ENCODE assay signal across 1 cellular context in the genomic region with DNA sequence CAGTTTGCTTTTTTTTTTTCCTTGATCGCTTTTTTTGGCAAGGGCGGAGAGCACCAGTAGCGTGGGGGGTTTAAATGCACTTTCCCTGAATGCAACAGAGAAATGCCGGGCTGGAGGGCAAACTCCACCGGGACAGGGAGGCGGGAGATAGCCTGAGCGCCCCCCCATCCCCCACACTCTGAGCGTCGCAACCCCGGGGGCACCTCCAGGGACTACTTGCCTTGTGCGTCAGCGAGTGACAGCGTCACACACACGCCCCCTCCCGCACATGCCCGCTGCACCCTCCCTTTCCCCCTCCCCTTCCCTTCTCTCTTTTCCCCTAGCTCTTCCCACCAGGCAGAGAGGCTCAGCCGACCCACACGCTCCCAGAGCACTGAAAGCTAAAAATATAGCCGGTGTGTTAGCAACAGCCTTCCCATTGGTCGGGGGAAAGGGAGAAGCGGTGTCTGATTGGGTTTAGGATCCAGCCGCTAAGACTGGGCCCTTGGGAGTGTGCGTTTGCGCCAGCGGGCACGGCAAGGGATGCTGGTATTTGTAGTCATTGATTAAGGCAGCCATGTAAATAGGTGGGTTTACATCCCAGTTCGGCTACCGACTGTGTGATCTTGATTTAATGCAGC.
TF ChIP-seq lines count a peak whose summit lies in the region.

No MANE protein-coding gene starts in this region.

TF ChIP-seq in K562, 482 proteins besides CTCF, POLR2A, EP300 and RAD21 (continued from another document and continues in another):
- TF ChIP-seq MYNN (IDR thresholded peaks at IDR 0.05), result peak; percentile 23; the same call in 1 of the 2 replicates
- TF ChIP-seq MYNN (CRISPR knock-in tag; IDR thresholded peaks at IDR 0.05), result no peak
- TF ChIP-seq, protein P1, sequence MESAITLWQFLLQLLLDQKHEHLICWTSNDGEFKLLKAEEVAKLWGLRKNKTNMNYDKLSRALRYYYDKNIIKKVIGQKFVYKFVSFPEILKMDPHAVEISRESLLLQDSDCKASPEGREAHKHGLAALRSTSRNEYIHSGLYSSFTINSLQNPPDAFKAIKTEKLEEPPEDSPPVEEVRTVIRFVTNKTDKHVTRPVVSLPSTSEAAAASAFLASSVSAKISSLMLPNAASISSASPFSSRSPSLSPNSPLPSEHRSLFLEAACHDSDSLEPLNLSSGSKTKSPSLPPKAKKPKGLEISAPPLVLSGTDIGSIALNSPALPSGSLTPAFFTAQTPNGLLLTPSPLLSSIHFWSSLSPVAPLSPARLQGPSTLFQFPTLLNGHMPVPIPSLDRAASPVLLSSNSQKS (CRISPR knock-in tag; IDR thresholded peaks at IDR 0.05), result no peak
- TF ChIP-seq RFX1 (IDR thresholded peaks at IDR 0.05), result peak; percentile 48; the same call in 1 of the 2 replicates
- peak; percentile 68 for TF ChIP-seq EGR1 (conservative IDR thresholded peaks at IDR 0.05)
- TF ChIP-seq, protein P2, sequence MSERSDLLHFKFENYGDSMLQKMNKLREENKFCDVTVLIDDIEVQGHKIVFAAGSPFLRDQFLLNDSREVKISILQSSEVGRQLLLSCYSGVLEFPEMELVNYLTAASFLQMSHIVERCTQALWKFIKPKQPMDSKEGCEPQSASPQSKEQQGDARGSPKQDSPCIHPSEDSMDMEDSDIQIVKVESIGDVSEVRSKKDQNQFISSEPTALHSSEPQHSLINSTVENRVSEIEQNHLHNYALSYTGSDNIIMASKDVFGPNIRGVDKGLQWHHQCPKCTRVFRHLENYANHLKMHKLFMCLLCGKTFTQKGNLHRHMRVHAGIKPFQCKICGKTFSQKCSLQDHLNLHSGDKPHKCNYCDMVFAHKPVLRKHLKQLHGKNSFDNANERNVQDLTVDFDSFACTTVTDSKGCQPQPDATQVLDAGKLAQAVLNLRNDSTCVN (CRISPR knock-in tag; IDR thresholded peaks at IDR 0.05), result no peak
- peak; percentile 90; the same call in 1 of the 2 replicates for TF ChIP-seq MEF2D (tag; conservative IDR thresholded peaks at IDR 0.05; ENCODE audit: low read depth)
- no peak for TF ChIP-seq EHMT2 (IDR thresholded peaks at IDR 0.05)
- no peak for TF ChIP-seq BRF1 (IDR thresholded peaks at IDR 0.05; ENCODE audit: borderline replicate concordance, extremely low read depth, insufficient read length)
- TF ChIP-seq NCOR1 (IDR thresholded peaks at IDR 0.05), result peak; percentile 26
- TF ChIP-seq, protein P3, sequence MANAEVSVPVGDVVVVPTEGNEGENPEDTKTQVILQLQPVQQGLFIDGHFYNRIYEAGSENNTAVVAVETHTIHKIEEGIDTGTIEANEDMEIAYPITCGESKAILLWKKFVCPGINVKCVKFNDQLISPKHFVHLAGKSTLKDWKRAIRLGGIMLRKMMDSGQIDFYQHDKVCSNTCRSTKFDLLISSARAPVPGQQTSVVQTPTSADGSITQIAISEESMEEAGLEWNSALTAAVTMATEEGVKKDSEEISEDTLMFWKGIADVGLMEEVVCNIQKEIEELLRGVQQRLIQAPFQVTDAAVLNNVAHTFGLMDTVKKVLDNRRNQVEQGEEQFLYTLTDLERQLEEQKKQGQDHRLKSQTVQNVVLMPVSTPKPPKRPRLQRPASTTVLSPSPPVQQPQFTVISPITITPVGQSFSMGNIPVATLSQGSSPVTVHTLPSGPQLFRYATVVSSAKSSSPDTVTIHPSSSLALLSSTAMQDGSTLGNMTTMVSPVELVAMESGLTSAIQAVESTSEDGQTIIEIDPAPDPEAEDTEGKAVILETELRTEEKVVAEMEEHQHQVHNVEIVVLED (CRISPR knock-in tag; IDR thresholded peaks at IDR 0.05), result no peak
- no peak for TF ChIP-seq ZFP30 (CRISPR knock-in tag; IDR thresholded peaks at IDR 0.05; ENCODE audit: borderline replicate concordance)
- TF ChIP-seq, protein P4, sequence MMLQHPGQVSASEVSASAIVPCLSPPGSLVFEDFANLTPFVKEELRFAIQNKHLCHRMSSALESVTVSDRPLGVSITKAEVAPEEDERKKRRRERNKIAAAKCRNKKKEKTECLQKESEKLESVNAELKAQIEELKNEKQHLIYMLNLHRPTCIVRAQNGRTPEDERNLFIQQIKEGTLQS (IDR thresholded peaks at IDR 0.05), result peak; percentile 34; the same call in 1 of the 2 replicates
- TF ChIP-seq, protein P4 (CRISPR knock-in tag; conservative IDR thresholded peaks at IDR 0.05), result no peak
- TF ChIP-seq TAF9B (IDR thresholded peaks at IDR 0.05; ENCODE audit: partially characterized antibody), result peak; percentile 68
- peak; percentile 55 for TF ChIP-seq CXXC5 (CRISPR knock-in tag; IDR thresholded peaks at IDR 0.05)
- TF ChIP-seq FOS (IDR thresholded peaks at IDR 0.05; ENCODE audit: extremely low read depth, insufficient read length), result peak; percentile 51
- peak; percentile 39 for TF ChIP-seq ARID1B (IDR thresholded peaks at IDR 0.05)
- TF ChIP-seq, protein P5, sequence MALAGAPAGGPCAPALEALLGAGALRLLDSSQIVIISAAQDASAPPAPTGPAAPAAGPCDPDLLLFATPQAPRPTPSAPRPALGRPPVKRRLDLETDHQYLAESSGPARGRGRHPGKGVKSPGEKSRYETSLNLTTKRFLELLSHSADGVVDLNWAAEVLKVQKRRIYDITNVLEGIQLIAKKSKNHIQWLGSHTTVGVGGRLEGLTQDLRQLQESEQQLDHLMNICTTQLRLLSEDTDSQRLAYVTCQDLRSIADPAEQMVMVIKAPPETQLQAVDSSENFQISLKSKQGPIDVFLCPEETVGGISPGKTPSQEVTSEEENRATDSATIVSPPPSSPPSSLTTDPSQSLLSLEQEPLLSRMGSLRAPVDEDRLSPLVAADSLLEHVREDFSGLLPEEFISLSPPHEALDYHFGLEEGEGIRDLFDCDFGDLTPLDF (CRISPR knock-in tag; IDR thresholded peaks at IDR 0.05), result no peak
- 0 out of 2 replicates have a peak, but pooled peaks have one; percentile 19 for TF ChIP-seq BCOR (IDR thresholded peaks at IDR 0.05)
- TF ChIP-seq, protein P6, sequence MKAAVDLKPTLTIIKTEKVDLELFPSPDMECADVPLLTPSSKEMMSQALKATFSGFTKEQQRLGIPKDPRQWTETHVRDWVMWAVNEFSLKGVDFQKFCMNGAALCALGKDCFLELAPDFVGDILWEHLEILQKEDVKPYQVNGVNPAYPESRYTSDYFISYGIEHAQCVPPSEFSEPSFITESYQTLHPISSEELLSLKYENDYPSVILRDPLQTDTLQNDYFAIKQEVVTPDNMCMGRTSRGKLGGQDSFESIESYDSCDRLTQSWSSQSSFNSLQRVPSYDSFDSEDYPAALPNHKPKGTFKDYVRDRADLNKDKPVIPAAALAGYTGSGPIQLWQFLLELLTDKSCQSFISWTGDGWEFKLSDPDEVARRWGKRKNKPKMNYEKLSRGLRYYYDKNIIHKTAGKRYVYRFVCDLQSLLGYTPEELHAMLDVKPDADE (conservative IDR thresholded peaks at IDR 0.05; ENCODE audit: control insufficient read depth, low read depth, low read length), result 0 out of 2 replicates have a peak, but pooled peaks have one; percentile 21
- TF ChIP-seq, protein P7, sequence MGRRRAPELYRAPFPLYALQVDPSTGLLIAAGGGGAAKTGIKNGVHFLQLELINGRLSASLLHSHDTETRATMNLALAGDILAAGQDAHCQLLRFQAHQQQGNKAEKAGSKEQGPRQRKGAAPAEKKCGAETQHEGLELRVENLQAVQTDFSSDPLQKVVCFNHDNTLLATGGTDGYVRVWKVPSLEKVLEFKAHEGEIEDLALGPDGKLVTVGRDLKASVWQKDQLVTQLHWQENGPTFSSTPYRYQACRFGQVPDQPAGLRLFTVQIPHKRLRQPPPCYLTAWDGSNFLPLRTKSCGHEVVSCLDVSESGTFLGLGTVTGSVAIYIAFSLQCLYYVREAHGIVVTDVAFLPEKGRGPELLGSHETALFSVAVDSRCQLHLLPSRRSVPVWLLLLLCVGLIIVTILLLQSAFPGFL (CRISPR knock-in tag; IDR thresholded peaks at IDR 0.05), result no peak
- TF ChIP-seq, protein P8, sequence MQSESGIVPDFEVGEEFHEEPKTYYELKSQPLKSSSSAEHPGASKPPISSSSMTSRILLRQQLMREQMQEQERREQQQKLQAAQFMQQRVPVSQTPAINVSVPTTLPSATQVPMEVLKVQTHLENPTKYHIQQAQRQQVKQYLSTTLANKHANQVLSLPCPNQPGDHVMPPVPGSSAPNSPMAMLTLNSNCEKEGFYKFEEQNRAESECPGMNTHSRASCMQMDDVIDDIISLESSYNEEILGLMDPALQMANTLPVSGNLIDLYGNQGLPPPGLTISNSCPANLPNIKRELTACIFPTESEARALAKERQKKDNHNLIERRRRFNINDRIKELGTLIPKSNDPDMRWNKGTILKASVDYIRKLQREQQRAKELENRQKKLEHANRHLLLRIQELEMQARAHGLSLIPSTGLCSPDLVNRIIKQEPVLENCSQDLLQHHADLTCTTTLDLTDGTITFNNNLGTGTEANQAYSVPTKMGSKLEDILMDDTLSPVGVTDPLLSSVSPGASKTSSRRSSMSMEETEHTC (IDR thresholded peaks at IDR 0.05), result no peak
- peak; percentile 40; the same call in 1 of the 2 replicates for TF ChIP-seq POLR2H (tag; IDR thresholded peaks at IDR 0.05; ENCODE audit: low read depth)
- TF ChIP-seq ZNF133 (CRISPR knock-in tag; IDR thresholded peaks at IDR 0.05), result no peak
- TF ChIP-seq NR2C1 (IDR thresholded peaks at IDR 0.05), result no peak
- no peak for TF ChIP-seq NR2C1 (tag; IDR thresholded peaks at IDR 0.05)
- TF ChIP-seq ZNF589 (CRISPR knock-in tag; IDR thresholded peaks at IDR 0.05; ENCODE audit: low read depth), result no peak
- TF ChIP-seq, protein P9, sequence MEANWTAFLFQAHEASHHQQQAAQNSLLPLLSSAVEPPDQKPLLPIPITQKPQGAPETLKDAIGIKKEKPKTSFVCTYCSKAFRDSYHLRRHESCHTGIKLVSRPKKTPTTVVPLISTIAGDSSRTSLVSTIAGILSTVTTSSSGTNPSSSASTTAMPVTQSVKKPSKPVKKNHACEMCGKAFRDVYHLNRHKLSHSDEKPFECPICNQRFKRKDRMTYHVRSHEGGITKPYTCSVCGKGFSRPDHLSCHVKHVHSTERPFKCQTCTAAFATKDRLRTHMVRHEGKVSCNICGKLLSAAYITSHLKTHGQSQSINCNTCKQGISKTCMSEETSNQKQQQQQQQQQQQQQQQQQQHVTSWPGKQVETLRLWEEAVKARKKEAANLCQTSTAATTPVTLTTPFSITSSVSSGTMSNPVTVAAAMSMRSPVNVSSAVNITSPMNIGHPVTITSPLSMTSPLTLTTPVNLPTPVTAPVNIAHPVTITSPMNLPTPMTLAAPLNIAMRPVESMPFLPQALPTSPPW (CRISPR knock-in tag; IDR thresholded peaks at IDR 0.05), result peak; percentile 98
- TF ChIP-seq ZNF695 (CRISPR knock-in tag; IDR thresholded peaks at IDR 0.05), result no peak
- peak; percentile 45 for TF ChIP-seq POLR2B (IDR thresholded peaks at IDR 0.05; ENCODE audit: low read depth, partially characterized antibody)
- TF ChIP-seq NFRKB (IDR thresholded peaks at IDR 0.05; ENCODE audit: low read depth), result 0 out of 2 replicates have a peak, but pooled peaks have one; percentile 7
- no peak for TF ChIP-seq ZNF408 (CRISPR knock-in tag; IDR thresholded peaks at IDR 0.05; ENCODE audit: low read depth)
- TF ChIP-seq, protein P10, sequence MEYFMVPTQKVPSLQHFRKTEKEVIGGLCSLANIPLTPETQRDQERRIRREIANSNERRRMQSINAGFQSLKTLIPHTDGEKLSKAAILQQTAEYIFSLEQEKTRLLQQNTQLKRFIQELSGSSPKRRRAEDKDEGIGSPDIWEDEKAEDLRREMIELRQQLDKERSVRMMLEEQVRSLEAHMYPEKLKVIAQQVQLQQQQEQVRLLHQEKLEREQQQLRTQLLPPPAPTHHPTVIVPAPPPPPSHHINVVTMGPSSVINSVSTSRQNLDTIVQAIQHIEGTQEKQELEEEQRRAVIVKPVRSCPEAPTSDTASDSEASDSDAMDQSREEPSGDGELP (CRISPR knock-in tag; IDR thresholded peaks at IDR 0.05; ENCODE audit: borderline replicate concordance), result peak; percentile 56; the same call in 1 of the 2 replicates
- TF ChIP-seq PTBP1 (IDR thresholded peaks at IDR 0.05; ENCODE audit: low read depth, low read length), result no peak
- peak; percentile 49 to 59; a peak in 3 of 4 replicates for TF ChIP-seq SIX5 (IDR thresholded peaks at IDR 0.05; ENCODE audit: borderline replicate concordance in 1 of 2, insufficient read depth in 1 of 2, low read depth in 1 of 2, low read length in 2 of 2)
- TF ChIP-seq ZBTB7A (IDR thresholded peaks at IDR 0.05; ENCODE audit: borderline replicate concordance, control insufficient read depth, low read depth, low read length), result peak; percentile 59; the same call in 1 of the 2 replicates
- TF ChIP-seq ZNF282 (CRISPR knock-in tag; IDR thresholded peaks at IDR 0.05), result no peak
- TF ChIP-seq ATF7 (IDR thresholded peaks at IDR 0.05), result peak; percentile 37; the same call in 1 of the 2 replicates
- peak; percentile 90 for TF ChIP-seq HCFC1 (IDR thresholded peaks at IDR 0.05; ENCODE audit: low read depth, low read length)
- no peak for TF ChIP-seq ZNF561 (CRISPR knock-in tag; conservative IDR thresholded peaks at IDR 0.05)
- no peak for TF ChIP-seq ZNF696 (CRISPR knock-in tag; conservative IDR thresholded peaks at IDR 0.05)
- peak; percentile 85 for TF ChIP-seq MEF2A (IDR thresholded peaks at IDR 0.05; ENCODE audit: control insufficient read depth, low read depth, low read length)
- no peak for TF ChIP-seq ZBTB8A (IDR thresholded peaks at IDR 0.05; ENCODE audit: partially characterized antibody)
- TF ChIP-seq, protein P11, sequence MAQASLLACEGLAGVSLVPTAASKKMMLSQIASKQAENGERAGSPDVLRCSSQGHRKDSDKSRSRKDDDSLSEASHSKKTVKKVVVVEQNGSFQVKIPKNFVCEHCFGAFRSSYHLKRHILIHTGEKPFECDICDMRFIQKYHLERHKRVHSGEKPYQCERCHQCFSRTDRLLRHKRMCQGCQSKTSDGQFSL (CRISPR knock-in tag; IDR thresholded peaks at IDR 0.05), result peak; percentile 43; the same call in 1 of the 2 replicates
- TF ChIP-seq, protein P11 (tag; IDR thresholded peaks at IDR 0.05), result peak in 1 of 2 experiments; percentile 53; a peak in 1 of 4 replicates
- TF ChIP-seq FOXK1 (CRISPR knock-in tag; IDR thresholded peaks at IDR 0.05; ENCODE audit: borderline replicate concordance), result 0 out of 2 replicates have a peak, but pooled peaks have one; percentile 23
